3 cellular contexts compared by ENCODE assay signal in genomic region chr19:27722625-27723024, GRCh38.
"Had no signal": no experiment of that assay in that cellular context is flagged by ENCODE, and none has a peak within 500 bp of the region (broad histone marks: within the 10 kb centered on the region; RNA-seq: fewer than 3 reads in every experiment).

No MANE protein-coding gene starts in this region.

- H3K4me3 ChIP-seq: GM12878 had no signal

- DNase-seq: GDM1, GF-D8 had no signal
